In the genomic region with DNA sequence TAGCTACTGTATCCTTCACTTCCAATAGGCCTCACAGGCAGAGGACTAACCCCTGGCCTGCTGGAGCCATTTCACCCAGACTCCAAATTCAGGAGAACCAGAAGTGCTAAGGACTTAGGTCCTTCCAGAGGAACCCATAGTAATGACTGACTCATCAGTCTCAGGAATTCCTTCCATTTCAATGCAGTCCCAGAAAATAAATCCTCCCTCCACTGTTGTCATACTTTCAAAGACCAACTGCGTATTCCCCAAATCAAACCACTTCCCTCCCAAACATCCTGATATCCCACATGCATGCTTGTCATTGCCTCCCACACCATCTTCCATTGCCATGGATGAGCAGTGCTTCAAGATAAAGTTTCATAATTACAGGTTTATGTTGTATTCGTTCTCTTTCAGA, we compare ENCODE assay signal across 16 cellular contexts. TPM values are rescaled to one million over a fixed set of nuclear protein-coding genes. Genes with fewer than 3 reads are reported as not detected.
DNase-seq lines count a peak whose midpoint lies in the region; ATAC-seq, FAIRE-seq and TF ChIP-seq lines count a peak whose summit lies in the region.
"Had no signal": no experiment of that assay in that cellular context is flagged by ENCODE, and none has a peak within 500 bp of the region (broad histone marks: within the 10 kb centered on the region; RNA-seq: fewer than 3 reads in every experiment).

No MANE protein-coding gene starts in this region.

- TF ChIP-seq CTCF in ascending aorta (IDR thresholded peaks at IDR 0.05), result no peak
- TF ChIP-seq CTCF in foreskin keratinocyte (conservative IDR thresholded peaks at IDR 0.05), result no peak
- no peak for TF ChIP-seq CTCF in testis (IDR thresholded peaks at IDR 0.05)
- no peak for TF ChIP-seq CTCF in esophagus muscularis mucosa (IDR thresholded peaks at IDR 0.05)

- TF ChIP-seq EP300 in esophagus muscularis mucosa (IDR thresholded peaks at IDR 0.05), result no peak

- peak; percentile 45 for DNase-seq in GM04504 (ENCODE audit: low read depth)
- no peak for DNase-seq in ascending aorta (ENCODE audit: low spot score in 2 of 2)
- DNase-seq in foreskin keratinocyte, result peak; percentile 43 to 65
- DNase-seq in testis, result no peak
- no peak for DNase-seq in SIG-M5 treated with dmso at 0.1 percent for 504 hours (lab: John Stamatoyannopoulos, UW; ENCODE audit: unreplicated experiment)
- no peak for DNase-seq in esophagus muscularis mucosa (ENCODE audit: extremely low spot score)
- no peak for DNase-seq in small intestine
- DNase-seq: activated naive CD4-positive, alpha-beta T cell treated with anti-CD3 and anti-CD28 coated beads, Interleukin-2, amount 10 ng/mL, durations not matched to agents 7 days and 5 days; CD4-positive, alpha-beta memory T cell; GDM1; H7; stimulated activated CD4-positive, alpha-beta T cell treated with anti-CD3 and anti-CD28 coated beads, Interleukin-2, amount 100 ng/mL, for 24 hours; WERI-Rb-1 had no signal

- peak overlapping the region; percentile 53 to 62 for H3K27ac ChIP-seq in ascending aorta
- no peak overlapping the region for H3K27ac ChIP-seq in foreskin keratinocyte
- peak overlapping the region; percentile 42 to 73 for H3K27ac ChIP-seq in testis
- H3K27ac ChIP-seq in esophagus muscularis mucosa (replicated peaks in 1 of 4), result no peak overlapping the region
- H3K27ac ChIP-seq in small intestine (ENCODE audit: low read depth in 1 of 2, low read length in 1 of 2), result no peak overlapping the region
- H3K27ac ChIP-seq: prostate gland, WERI-Rb-1 had no signal

- TF ChIP-seq POLR2A in testis (IDR thresholded peaks at IDR 0.05) (no peak), esophagus muscularis mucosa (IDR thresholded peaks at IDR 0.05; ENCODE audit: low read depth) (no peak)

- H3K9me3 ChIP-seq in ascending aorta (no peaks in the 10 kb centered on the region), testis (no peaks in the 10 kb centered on the region), esophagus muscularis mucosa (no peaks in the 10 kb centered on the region), small intestine (ENCODE audit: control insufficient read depth, low read depth) (no peaks in the 10 kb centered on the region)
- H3K9me3 ChIP-seq: prostate gland had no signal

- H3K36me3 ChIP-seq in ascending aorta (no peaks in the 10 kb centered on the region), testis (ENCODE audit: low read depth, missing control alignments) (no peaks in the 10 kb centered on the region), esophagus muscularis mucosa (no peaks in the 10 kb centered on the region), small intestine (ENCODE audit: control insufficient read depth in 2 of 2, insufficient read depth in 2 of 2, low read length in 2 of 2) (no peaks in the 10 kb centered on the region)
- H3K36me3 ChIP-seq: prostate gland, WERI-Rb-1 had no signal

- ATAC-seq in foreskin keratinocyte, result peak; percentile 83
- no peak for ATAC-seq in HG03354 (IDR thresholded peaks at IDR 0.05; ENCODE audit: poor library complexity, severe bottlenecking, unreplicated experiment)

- no peaks in the 10 kb centered on the region for H3K27me3 ChIP-seq in ascending aorta
- no peaks in the 10 kb centered on the region for H3K27me3 ChIP-seq in foreskin keratinocyte
- no peaks in the 10 kb centered on the region for H3K27me3 ChIP-seq in testis
- no peaks in the 10 kb centered on the region for H3K27me3 ChIP-seq in esophagus muscularis mucosa
- H3K27me3 ChIP-seq in small intestine (ENCODE audit: control insufficient read depth in 2 of 2, insufficient read depth in 2 of 2, low read length in 2 of 2), result peaks cover 0 to 2% of the 10 kb centered on the region in 2 donors

- H3K4me1 ChIP-seq in ascending aorta (peaks cover 4 to 10% of the 10 kb centered on the region in 2 donors), foreskin keratinocyte (peaks cover 15% of the 10 kb centered on the region), testis (peaks cover 31% of the 10 kb centered on the region), esophagus muscularis mucosa (no peaks in the 10 kb centered on the region), small intestine (ENCODE audit: control insufficient read depth in 2 of 2, insufficient read depth in 1 of 2, low read depth in 1 of 2, low read length in 1 of 2) (no peaks in the 10 kb centered on the region)

- no peak for FAIRE-seq in small intestine (lab: Jason Lieb, UNC)
- FAIRE-seq: GM18507 had no signal

- WGBS in testis, 2 donors, result 53 to 58% methylated on average over 2 of the region's 2 CpGs
- 96% methylated on average over 2 of the region's 2 CpGs for WGBS in esophagus muscularis mucosa
- WGBS in small intestine, 3 donors, result 91 to 95% (median 95%) methylated on average over 2 of the region's 2 CpGs

- intact Hi-C loops in ascending aorta (cut with DNase I) (loop anchor here (5.0 kb wide), 1 partner anchor 56 kb away; no protein-coding TSS in a partner anchor), testis (cut with DNase I; ENCODE audit: low total_unique reads) (no loop called here), esophagus muscularis mucosa (cut with DNase I) (no loop called here)

- H3K4me3 ChIP-seq in ascending aorta (no peak overlapping the region), testis (no peak overlapping the region), esophagus muscularis mucosa (no peak overlapping the region), small intestine (ENCODE audit: low read depth in 1 of 2, low read length in 2 of 2) (no peak overlapping the region)
- H3K4me3 ChIP-seq: prostate gland had no signal

RNA-seq across cellular contexts. Expression of a gene that starts 31.8 kb away (rescaled TPM):
- total RNA-seq in ascending aorta (143 TPM), foreskin keratinocyte (297 and 365 TPM in 2 replicates), testis (10 to 100 TPM; 32.4 to 33.8 TPM), esophagus muscularis mucosa (10 to 100 TPM; 10.4 to 29.7 (median 18.9) TPM)
- polyA plus RNA-seq in foreskin keratinocyte (140 and 147 TPM in 2 replicates), testis (ENCODE audit: insufficient read depth, low read depth, low replicate concordance) (32.3 TPM), small intestine (10 to 100 TPM in 2 of 3 donors, 1 to 10 TPM in 1; 5.8 to 24.9 (median 11.8) TPM)

Comparison
In these comparisons a context has a peak if more than half of its experiments do, and no peak if none do; other contexts are left out.
1. DNase-seq: peak in GM04504 (single experiment) and foreskin keratinocyte (2 of 2); none in ascending aorta (0 of 2), testis (single experiment), SIG-M5 treated with dmso at 0.1 percent for 504 hours (single experiment), esophagus muscularis mucosa (single experiment) and small intestine (single experiment).
2. H3K27ac ChIP-seq: peak in ascending aorta (2 of 2) and testis (2 of 2); none in foreskin keratinocyte (single experiment), esophagus muscularis mucosa (0 of 4) and small intestine (0 of 2).